ENCODE assay signal across 13 cellular contexts in the genomic region with DNA sequence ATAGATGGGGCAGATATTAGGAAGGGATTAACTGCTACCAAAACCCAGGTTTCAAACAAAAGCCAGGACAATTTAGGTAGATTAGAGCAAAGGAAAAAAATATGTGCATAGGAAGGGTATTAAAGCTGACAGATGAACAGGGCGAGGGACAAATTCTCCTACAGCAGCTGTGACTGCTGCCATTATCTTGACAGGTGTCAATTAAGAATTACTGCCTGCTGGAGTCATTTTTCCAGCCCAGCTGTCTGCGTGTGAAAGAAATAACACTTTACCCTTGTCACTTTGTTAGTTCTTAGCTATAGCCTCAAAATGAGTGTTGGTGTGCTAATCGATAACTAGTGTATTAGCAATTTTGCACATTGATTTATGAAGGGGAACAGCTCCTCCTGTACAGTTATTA. TPM values are rescaled to one million over a fixed set of nuclear protein-coding genes. Genes with fewer than 3 reads are reported as not detected.
DNase-seq lines count a peak whose midpoint lies in the region; ATAC-seq, FAIRE-seq and TF ChIP-seq lines count a peak whose summit lies in the region.
"Had no signal": no experiment of that assay in that cellular context is flagged by ENCODE, and none has a peak within 500 bp of the region (broad histone marks: within the 10 kb centered on the region; RNA-seq: fewer than 3 reads in every experiment).

No MANE protein-coding gene starts in this region.

- no peak for DNase-seq in GM12891 (ENCODE audit: insufficient read length, low spot score)
- DNase-seq in NCI-H1694 (lab: John Stamatoyannopoulos, UW), result peak; percentile 47
- DNase-seq in sigmoid colon, result no peak
- DNase-seq in H4 (ENCODE audit: low spot score), result no peak
- DNase-seq in vagina (ENCODE audit: extremely low spot score in 2 of 2), result no peak
- DNase-seq: activated CD4-positive, alpha-beta T cell treated with anti-CD3 and anti-CD28 coated beads, Interleukin-2, amount 50 U/mL, for 4 hours; brain microvascular endothelial cell; effector CD4-positive, alpha-beta T cell; foreskin fibroblast; NCI-H510A had no signal

- H3K27me3 ChIP-seq in endocrine pancreas (ENCODE audit: control insufficient read depth, insufficient read depth, low read length) (no peaks in the 10 kb centered on the region), sigmoid colon (no peaks in the 10 kb centered on the region), vagina (no peaks in the 10 kb centered on the region)
- H3K27me3 ChIP-seq: brain microvascular endothelial cell had no signal

- H3K9me3 ChIP-seq in endocrine pancreas (ENCODE audit: control insufficient read depth, low read length), result no peaks in the 10 kb centered on the region
- no peaks in the 10 kb centered on the region for H3K9me3 ChIP-seq in sigmoid colon
- H3K9me3 ChIP-seq in vagina, result no peaks in the 10 kb centered on the region

- no peak overlapping the region for H3K9ac ChIP-seq in endocrine pancreas (ENCODE audit: control insufficient read depth, insufficient read depth, low read length)

- peaks cover 39% of the 10 kb centered on the region for H3K4me1 ChIP-seq in endocrine pancreas (ENCODE audit: control insufficient read depth, insufficient read depth, low read length)
- peaks cover 0 to 100% (median 67%) of the 10 kb centered on the region in 4 donors for H3K4me1 ChIP-seq in sigmoid colon
- peaks cover 91% of the 10 kb centered on the region for H3K4me1 ChIP-seq in vagina

- H3K4me3 ChIP-seq in endocrine pancreas (ENCODE audit: control insufficient read depth, insufficient read depth, low read length) (peak overlapping the region; percentile 19), sigmoid colon (no peak overlapping the region), vagina (no peak overlapping the region)

- intact Hi-C loops in sigmoid colon (cut with DNase I), result no loop called here
- intact Hi-C loops in vagina (cut with DNase I), result no loop called here

- no peak for TF ChIP-seq EP300 in sigmoid colon (IDR thresholded peaks at IDR 0.05)

- 20 to 76% methylated on average over 3 of the region's 3 CpGs for WGBS in sigmoid colon, 2 donors

- ATAC-seq in GM19397 (IDR thresholded peaks at IDR 0.05; ENCODE audit: unreplicated experiment), result no peak
- ATAC-seq in GM21381 (IDR thresholded peaks at IDR 0.05; ENCODE audit: unreplicated experiment), result no peak

- TF ChIP-seq POLR2A in GM12891 (IDR thresholded peaks at IDR 0.05; ENCODE audit: low read depth, low read length) (no peak), sigmoid colon (IDR thresholded peaks at IDR 0.05) (no peak), vagina (IDR thresholded peaks at IDR 0.05) (no peak)

- H3K27ac ChIP-seq in sigmoid colon (peak overlapping the region; percentile 14 to 96 (median 80)), vagina (no peak overlapping the region)
- H3K27ac ChIP-seq: brain microvascular endothelial cell had no signal

- FAIRE-seq in GM12891 (lab: Jason Lieb, UNC), result peak; percentile 68

- no peak for TF ChIP-seq CTCF in sigmoid colon (IDR thresholded peaks at IDR 0.05)
- TF ChIP-seq CTCF in vagina (IDR thresholded peaks at IDR 0.05), result no peak

- H3K36me3 ChIP-seq in endocrine pancreas (ENCODE audit: control insufficient read depth, insufficient read depth, low read length), result no peaks in the 10 kb centered on the region
- H3K36me3 ChIP-seq in sigmoid colon, result no peaks in the 10 kb centered on the region
- no peaks in the 10 kb centered on the region for H3K36me3 ChIP-seq in vagina
- H3K36me3 ChIP-seq: brain microvascular endothelial cell had no signal

TF ChIP-seq in GM12891, 5 proteins besides CTCF, POLR2A, EP300 and RAD21:
- no peak for TF ChIP-seq POLR2AphosphoS5 (IDR thresholded peaks at IDR 0.05; ENCODE audit: low read depth, low read length)
- no peak for TF ChIP-seq PAX5 (IDR thresholded peaks at IDR 0.05; ENCODE audit: insufficient read depth, low read length, severe bottlenecking)
- TF ChIP-seq POU2F2 (IDR thresholded peaks at IDR 0.05; ENCODE audit: low read depth, low read length), result no peak
- TF ChIP-seq TAF1 (IDR thresholded peaks at IDR 0.05; ENCODE audit: low read depth, low read length), result no peak
- TF ChIP-seq SPI1 (IDR thresholded peaks at IDR 0.05; ENCODE audit: low read depth, low read length), result no peak

RNA-seq across cellular contexts. Expression of a gene that starts 7.5 kb away (rescaled TPM):
- polyA plus RNA-seq in GM12891 (2012; ENCODE audit: low read depth, missing spikeins), result 3.3 TPM
- total RNA-seq in sigmoid colon (10 to 100 TPM; 23.0 to 29.4 (median 27.9) TPM), vagina (23.3 TPM)
- polyA plus RNA-seq in sigmoid colon, result 1 to 10 TPM; 7.8 to 9.8 (median 8.8) TPM
- total RNA-seq in H4 (2014; rRNA removed; shearing (Covaris generic)), result 4.8 and 8.9 TPM in 2 replicates

RNA-seq across cellular contexts. Expression of a gene that starts 9.1 kb away (rescaled TPM):
- polyA plus RNA-seq in GM12891 (2012; ENCODE audit: low read depth, missing spikeins), result 23.2 TPM
- 10 to 100 TPM; 24.3 to 33.8 (median 25.4) TPM for total RNA-seq in sigmoid colon
- 10 to 100 TPM; 22.7 to 31.8 (median 29.4) TPM for polyA plus RNA-seq in sigmoid colon
- 14.0 and 16.5 TPM in 2 replicates for total RNA-seq in H4 (2014; rRNA removed; shearing (Covaris generic))
- total RNA-seq in vagina, result 16.0 TPM
